7 cellular contexts compared by ENCODE assay signal in the genomic region with DNA sequence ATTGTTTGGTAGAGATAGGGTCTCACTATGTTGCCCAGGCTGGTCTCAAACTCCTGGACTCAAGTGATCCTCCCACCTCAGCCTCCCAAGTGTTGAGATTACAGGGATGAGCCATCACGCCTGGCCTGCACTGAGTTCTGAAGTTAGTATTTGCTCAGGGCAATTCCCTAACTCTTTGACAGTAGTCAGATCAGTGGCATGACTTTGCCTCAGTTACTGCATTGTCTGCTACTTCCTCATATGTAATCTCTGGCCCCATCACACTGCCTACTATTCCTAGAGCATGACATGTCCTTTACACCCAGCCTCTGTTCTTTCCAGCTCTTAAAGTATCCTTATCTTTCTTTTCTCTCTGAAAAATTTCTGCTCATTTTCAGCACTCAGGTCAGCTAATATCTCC.
"Had no signal": no experiment of that assay in that cellular context is flagged by ENCODE, and none has a peak within 500 bp of the region (broad histone marks: within the 10 kb centered on the region; RNA-seq: fewer than 3 reads in every experiment).

No MANE protein-coding gene starts in this region.

- H2AFZ ChIP-seq: GM23338 had no signal

- H3K27ac ChIP-seq: HL-60 had no signal

- H3K4me2 ChIP-seq: GM23338 had no signal

- DNase-seq: H9, HCEC 1CT, HFFc6, IMR-90 had no signal

- H3K4me3 ChIP-seq: GM23338, K562 had no signal
